ENCODE assay signal across 20 cellular contexts in the genomic region with DNA sequence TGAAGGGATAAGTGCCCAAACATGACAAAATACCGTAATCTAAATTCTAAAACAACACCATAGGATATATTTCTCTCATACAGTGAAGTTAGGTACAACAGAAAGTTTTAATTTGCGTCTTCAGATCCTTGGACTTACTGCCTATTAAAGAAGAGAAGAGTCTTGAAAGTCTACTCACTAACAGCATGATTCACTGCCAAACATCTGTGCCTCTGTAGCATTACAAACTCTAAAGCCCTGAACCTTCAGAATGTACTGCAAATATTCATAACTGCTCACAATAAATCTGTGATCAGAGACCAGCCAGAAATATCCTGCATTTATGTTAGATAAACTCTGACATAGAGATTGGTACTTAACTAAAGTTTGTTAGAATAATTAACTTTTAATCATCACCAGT.
A peak's percentile ranks its signal among the peaks of the same experiment; 100 is the strongest.
DNase-seq lines count a peak whose midpoint lies in the region; TF ChIP-seq lines count a peak whose summit lies in the region.
"Had no signal": no experiment of that assay in that cellular context is flagged by ENCODE, and none has a peak within 500 bp of the region (broad histone marks: within the 10 kb centered on the region; RNA-seq: fewer than 3 reads in every experiment).

No MANE protein-coding gene starts in this region.

- in situ Hi-C loops in GM13977 (cut with MboI; ENCODE audit: low pct_unique_long_range_greater_than_20kb, low sequenced_read_pairs, unreplicated experiment), result no loop called here

- no peaks in the 10 kb centered on the region for H3K27me3 Mint-ChIP-seq in activated T-cell treated with anti-CD3 and anti-CD28 coated beads, Interleukin-2, amount 50 U/mL, for 24 hours
- H3K27me3 Mint-ChIP-seq: CD4-positive, alpha-beta memory T cell had no signal

- no peak for TF ChIP-seq CTCF in choroid plexus epithelial cell (conservative IDR thresholded peaks at IDR 0.05; ENCODE audit: low read depth, low read length)
- no peak for TF ChIP-seq CTCF in fibroblast of villous mesenchyme (IDR thresholded peaks at IDR 0.05; ENCODE audit: insufficient read depth, low read depth, low read length)
- TF ChIP-seq CTCF in GM13977 (IDR thresholded peaks at IDR 0.05; ENCODE audit: extremely low read depth, insufficient read depth, missing control alignments), result no peak

- peaks cover 3% of the 10 kb centered on the region; the same call in 1 of the 2 replicates for H3K4me1 ChIP-seq in HUES6 (ENCODE audit: control insufficient read depth, insufficient read depth, low read length)

- no peak overlapping the region for H3K4me3 ChIP-seq in HUES6 (ENCODE audit: low read depth, low read length)
- H3K4me3 ChIP-seq in choroid plexus epithelial cell (ENCODE audit: low read depth, low read length), result no peak overlapping the region
- H3K4me3 ChIP-seq in fibroblast of villous mesenchyme (ENCODE audit: low read depth, low read length), result no peak overlapping the region
- H3K4me3 ChIP-seq: BLaER1, PC-9 had no signal

- H3K4me1 Mint-ChIP-seq in activated T-cell treated with anti-CD3 and anti-CD28 coated beads, Interleukin-2, amount 50 U/mL, for 24 hours (ENCODE audit: low read depth), result no peaks in the 10 kb centered on the region
- H3K4me1 Mint-ChIP-seq: CD4-positive, alpha-beta memory T cell had no signal

- no peak overlapping the region for H3K9ac ChIP-seq in HUES6 (ENCODE audit: low read length)
- H3K9ac ChIP-seq: BLaER1 had no signal

- no peaks in the 10 kb centered on the region for H3K9me3 Mint-ChIP-seq in activated T-cell treated with anti-CD3 and anti-CD28 coated beads, Interleukin-2, amount 50 U/mL, for 24 hours
- H3K9me3 Mint-ChIP-seq: CD4-positive, alpha-beta memory T cell had no signal

- H3K27ac ChIP-seq in HUES6 (ENCODE audit: low read depth, low read length), result peak overlapping the region; percentile 14; the same call in 1 of the 2 replicates
- H3K27ac ChIP-seq: BLaER1, PC-9 had no signal

- DNase-seq in choroid plexus epithelial cell (ENCODE audit: low read depth) (peak; percentile 34), fibroblast of villous mesenchyme (ENCODE audit: low read depth) (peak; percentile 26), GM13977 (ENCODE audit: low spot score) (no peak), NCI-H2081 treated with DMSO at 0.1 percent for 48 hours (lab: John Stamatoyannopoulos, UW) (no peak)
- DNase-seq in activated T-cell treated with anti-CD3 and anti-CD28 coated beads, Interleukin-2, amount 50 U/mL, for 24 hours, result no peak
- DNase-seq in activated T-cell treated with anti-CD3 and anti-CD28 coated beads, Interleukin-2, amount 50 U/mL, for 1 hour, result no peak
- DNase-seq: Caco-2; CD4-positive, alpha-beta memory T cell; KBM-7; NCI-H1092; NCI-H1436; NCI-H1930; NCI-H226; NCI-H510A treated with DMSO at 0.1 percent for 48 hours; NCI-H748 treated with DMSO at 0.1 percent for 48 hours; PC-9; RPMI8226; SHP77 had no signal

- H3K27ac Mint-ChIP-seq in activated T-cell treated with anti-CD3 and anti-CD28 coated beads, Interleukin-2, amount 50 U/mL, for 24 hours, result no peak overlapping the region
- H3K27ac Mint-ChIP-seq: CD4-positive, alpha-beta memory T cell had no signal

- no peaks in the 10 kb centered on the region for H3K27me3 ChIP-seq in HUES6 (ENCODE audit: control insufficient read depth, insufficient read depth, low read length)
- H3K27me3 ChIP-seq: BLaER1 had no signal

- H3K4me3 Mint-ChIP-seq in activated T-cell treated with anti-CD3 and anti-CD28 coated beads, Interleukin-2, amount 50 U/mL, for 24 hours, result no peak overlapping the region
- H3K4me3 Mint-ChIP-seq: CD4-positive, alpha-beta memory T cell had no signal

- H3K36me3 Mint-ChIP-seq in activated T-cell treated with anti-CD3 and anti-CD28 coated beads, Interleukin-2, amount 50 U/mL, for 24 hours (ENCODE audit: low read depth), result no peaks in the 10 kb centered on the region
- H3K36me3 Mint-ChIP-seq: CD4-positive, alpha-beta memory T cell had no signal

- no peaks in the 10 kb centered on the region for H3K9me3 ChIP-seq in HUES6 (ENCODE audit: control insufficient read depth, insufficient read depth, low read depth, low read length)
- H3K9me3 ChIP-seq: BLaER1, Caco-2 had no signal

- H3K36me3 ChIP-seq in HUES6 (ENCODE audit: control insufficient read depth, insufficient read depth, low read length), result no peaks in the 10 kb centered on the region
- H3K36me3 ChIP-seq: BLaER1 had no signal

Comparison
In these comparisons a context has a peak if more than half of its experiments do, and no peak if none do; other contexts are left out.
1. DNase-seq: peak in choroid plexus epithelial cell (single experiment) and fibroblast of villous mesenchyme (single experiment); none in GM13977 (single experiment), NCI-H2081 treated with DMSO at 0.1 percent for 48 hours (single experiment), activated T-cell treated with anti-CD3 and anti-CD28 coated beads, Interleukin-2, amount 50 U/mL, for 24 hours (single experiment) and activated T-cell treated with anti-CD3 and anti-CD28 coated beads, Interleukin-2, amount 50 U/mL, for 1 hour (single experiment).